Comparison of ENCODE assay signal across 10 cellular contexts in the genomic region with DNA sequence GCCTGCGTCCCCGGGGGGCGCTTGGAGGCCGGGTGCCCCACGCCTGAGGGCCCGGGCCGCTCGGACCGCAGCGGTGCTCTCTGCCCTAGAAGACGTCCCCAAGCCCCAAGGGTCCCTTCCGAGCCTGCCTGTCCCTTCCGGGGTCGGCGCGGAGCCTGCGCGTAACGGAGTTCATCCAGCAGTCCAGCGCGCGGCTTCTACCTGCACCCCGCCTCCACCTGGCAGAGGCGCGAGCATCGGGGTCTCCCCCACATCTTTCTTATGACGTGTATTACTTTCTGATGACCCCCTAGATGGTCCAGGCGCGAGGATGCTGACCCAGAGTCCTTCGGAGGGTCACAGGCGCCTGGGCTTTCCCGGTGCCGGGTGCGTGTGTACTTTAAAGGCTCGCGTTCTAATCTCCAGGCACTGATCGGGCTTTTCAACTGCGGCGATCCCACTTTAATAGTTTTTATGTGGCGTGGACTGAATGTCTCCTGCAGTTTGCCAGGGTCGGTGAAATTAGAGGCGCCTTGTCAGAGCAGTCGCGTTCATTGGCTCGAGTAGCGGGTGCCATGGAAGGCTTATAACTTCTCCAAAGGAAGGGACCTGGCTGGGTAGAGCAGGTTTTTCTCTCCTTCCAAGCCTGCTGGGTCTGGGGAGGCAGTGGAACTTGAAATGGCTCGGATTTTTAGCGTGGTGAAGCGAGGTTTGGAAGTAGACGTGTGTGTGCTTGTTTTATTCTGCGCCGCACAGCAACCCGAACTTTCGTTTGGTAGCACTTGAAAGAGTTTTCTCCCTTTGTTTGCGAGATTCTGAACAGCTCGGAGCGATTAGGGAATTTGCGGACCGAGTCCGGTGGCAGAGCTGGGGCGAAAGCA.
DNase-seq lines count a peak whose midpoint lies in the region; ATAC-seq and FAIRE-seq lines count a peak whose summit lies in the region.
"Had no signal": no experiment of that assay in that cellular context is flagged by ENCODE, and none has a peak within 500 bp of the region (broad histone marks: within the 10 kb centered on the region; RNA-seq: fewer than 3 reads in every experiment).

No MANE protein-coding gene starts in this region.

- DNase-seq in DMS53 (lab: John Stamatoyannopoulos, UW): peak; percentile 57
- no peak for DNase-seq in DMS53 treated with DMSO at 0.1 percent for 48 hours (lab: John Stamatoyannopoulos, UW; ENCODE audit: unreplicated experiment)
- peak; percentile 59 for DNase-seq in adipocyte (ENCODE audit: low read depth)
- peak; percentile 45 for DNase-seq in iris pigment epithelial cell (ENCODE audit: low read depth)
- DNase-seq in GM19239 (ENCODE audit: insufficient read length, low spot score): no peak

- no peak overlapping the region for H3K27ac ChIP-seq in stomach smooth muscle (ENCODE audit: low read length)
- H3K27ac ChIP-seq: 22Rv1 had no signal

- no peak for ATAC-seq in GM19467 (IDR thresholded peaks at IDR 0.05; ENCODE audit: unreplicated experiment)
- ATAC-seq in HG03135 (IDR thresholded peaks at IDR 0.05; ENCODE audit: unreplicated experiment): no peak

- peak overlapping the region; percentile 72 for H3K9ac ChIP-seq in adipocyte (ENCODE audit: low read length)
- no peak overlapping the region for H3K9ac ChIP-seq in stomach smooth muscle (ENCODE audit: low read length in 2 of 2)

- FAIRE-seq in GM19239 (lab: Jason Lieb, UNC): no peak
- FAIRE-seq: islet of Langerhans had no signal

- H3K4me3 ChIP-seq in adipocyte (ENCODE audit: low read length): peak overlapping the region; percentile 84
- H3K4me3 ChIP-seq in stomach smooth muscle (ENCODE audit: low read length in 2 of 2): peak overlapping the region; percentile 72 to 73

- H3K9me3 ChIP-seq in adipocyte (ENCODE audit: control insufficient read depth, low read length) (peaks cover 4% of the 10 kb centered on the region), stomach smooth muscle (ENCODE audit: control insufficient read depth in 2 of 2, low read length in 2 of 2) (no peaks in the 10 kb centered on the region)

- H3K4me1 ChIP-seq in adipocyte (ENCODE audit: control insufficient read depth, insufficient read depth, low read length) (peaks cover 28% of the 10 kb centered on the region), stomach smooth muscle (ENCODE audit: control insufficient read depth, insufficient read depth, low read length) (peaks cover 10% of the 10 kb centered on the region)

- peaks cover 61% of the 10 kb centered on the region for H3K27me3 ChIP-seq in adipocyte (replicated peaks; ENCODE audit: control insufficient read depth, insufficient read depth, low read length)
- H3K27me3 ChIP-seq in stomach smooth muscle (ENCODE audit: control insufficient read depth in 1 of 2, insufficient read depth in 2 of 2, low read length in 2 of 2): peaks cover 19 to 43% of the 10 kb centered on the region in 2 donors

- H3K36me3 ChIP-seq in adipocyte (ENCODE audit: control insufficient read depth, insufficient read depth, low read length, severe bottlenecking) (no peaks in the 10 kb centered on the region), stomach smooth muscle (ENCODE audit: control insufficient read depth in 2 of 2, insufficient read depth in 2 of 2, low read length in 2 of 2) (no peaks in the 10 kb centered on the region)

Comparison
In these comparisons a context has a peak if more than half of its experiments do, and no peak if none do; other contexts are left out.
1. DNase-seq: peak in DMS53 (single experiment), adipocyte (single experiment) and iris pigment epithelial cell (single experiment); none in DMS53 treated with DMSO at 0.1 percent for 48 hours (single experiment) and GM19239 (single experiment).